ENCODE assay signal across 21 cellular contexts in the genomic region with DNA sequence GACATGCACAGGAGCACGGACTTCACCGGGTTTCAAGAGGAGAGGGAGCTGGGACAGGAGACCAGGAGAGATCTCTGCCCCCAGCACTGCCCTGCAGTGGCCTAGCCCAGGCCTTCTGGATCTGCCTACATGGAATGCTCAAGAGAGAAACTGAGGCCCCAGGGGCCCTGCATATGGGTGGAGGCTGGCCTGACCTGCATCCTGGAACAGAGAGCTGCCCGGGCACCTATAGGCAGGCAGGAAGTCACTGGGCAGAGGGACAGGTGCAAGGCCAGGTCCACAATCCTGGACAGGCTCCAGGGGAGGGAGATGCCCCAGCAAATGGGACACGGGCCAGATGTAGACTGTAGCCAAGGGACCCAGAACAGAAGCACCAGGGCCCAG.
"Had no signal": no experiment of that assay in that cellular context is flagged by ENCODE, and none has a peak within 500 bp of the region (broad histone marks: within the 10 kb centered on the region; RNA-seq: fewer than 3 reads in every experiment).

No MANE protein-coding gene starts in this region.

- H3K27ac ChIP-seq: HL-60, KMS-11, RWPE1 had no signal

- H3K9me3 ChIP-seq: SK-N-SH had no signal

- H3K4me3 ChIP-seq: K562 had no signal

- H3K4me1 Mint-ChIP-seq: IgD-negative memory B cell had no signal

- H3K4me2 ChIP-seq: KMS-11, SK-N-SH had no signal

- DNase-seq: Kasumi-1, MM.1S, NCI-H1092 treated with DMSO at 0.1 percent for 48 hours, NCI-H1436, NCI-H187, NCI-H2029, NCI-H2081 treated with DMSO at 0.1 percent for 48 hours, NCI-H2171, NCI-H226, NCI-H446, NCI-H510A, NCI-H524 treated with DMSO at 0.1 percent for 48 hours, NCI-H69, NCI-H774, SHP77, SK-N-SH had no signal

- H3K4me3 Mint-ChIP-seq: IgD-negative memory B cell had no signal

- ATAC-seq: K562 had no signal

- H3K9me2 ChIP-seq: SK-N-SH had no signal
